Comparison of ENCODE assay signal across 1 cellular context in the genomic region with DNA sequence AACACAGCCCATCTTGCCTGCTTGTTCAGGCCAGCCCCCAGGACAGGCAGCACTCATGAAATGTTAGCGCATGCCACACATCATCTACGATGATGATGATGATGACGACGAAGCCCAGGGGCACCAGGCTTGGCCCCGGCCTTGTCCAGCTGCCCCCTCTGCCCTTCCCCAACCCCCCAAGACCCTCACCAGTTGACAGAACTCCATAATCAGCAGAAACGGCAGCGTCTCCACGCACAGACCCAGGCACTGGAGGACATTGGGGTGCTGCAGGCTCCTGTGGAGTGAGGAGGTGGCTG.
TF ChIP-seq lines count a peak whose summit lies in the region.

No MANE protein-coding gene starts in this region.

TF ChIP-seq in H1, 55 proteins besides CTCF, POLR2A, EP300 and RAD21:
- TF ChIP-seq JUN (IDR thresholded peaks at IDR 0.05; ENCODE audit: low read depth, low read length) (no peak), RBBP5 (IDR thresholded peaks at IDR 0.05; ENCODE audit: borderline replicate concordance, low read depth, low read length) (0 out of 2 replicates have a peak, but pooled peaks have one; percentile 1)
